9 cellular contexts compared by ENCODE assay signal in the genomic region with DNA sequence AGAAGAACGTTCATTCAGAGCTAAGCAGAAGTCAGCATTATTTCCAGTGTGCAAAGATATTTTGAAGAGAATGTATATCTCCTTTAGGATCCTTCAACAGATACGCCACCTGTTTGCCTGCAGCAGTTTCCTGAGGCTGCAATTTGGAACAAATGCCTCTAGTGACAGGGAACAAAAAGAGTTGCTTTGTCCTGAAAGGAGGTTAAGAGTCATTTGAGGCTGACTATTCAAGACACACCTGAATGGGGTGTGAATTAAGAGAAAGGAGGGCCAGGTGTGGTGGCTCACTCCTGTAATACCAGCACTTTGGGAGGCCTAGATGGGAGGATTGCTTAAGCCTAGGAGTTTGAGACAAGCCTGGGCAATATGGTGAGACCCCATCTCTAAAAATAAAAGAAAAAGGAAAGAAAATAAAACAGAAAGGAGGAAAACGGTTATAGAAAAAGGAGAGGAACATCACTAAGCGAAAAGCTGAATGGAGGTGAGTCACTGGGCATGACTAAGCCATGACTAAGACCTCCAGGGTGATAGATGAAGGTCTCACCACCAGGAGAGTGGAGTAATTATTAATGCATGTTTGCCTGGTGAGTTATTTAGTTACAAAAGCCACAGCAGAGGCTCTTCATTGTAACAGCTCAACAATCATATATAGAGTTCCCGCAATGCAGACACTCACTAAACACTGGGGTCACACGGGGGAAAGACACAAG.
A peak's percentile ranks its signal among the peaks of the same experiment; 100 is the strongest.
DNase-seq lines count a peak whose midpoint lies in the region; ATAC-seq and TF ChIP-seq lines count a peak whose summit lies in the region.
"Had no signal": no experiment of that assay in that cellular context is flagged by ENCODE, and none has a peak within 500 bp of the region (broad histone marks: within the 10 kb centered on the region; RNA-seq: fewer than 3 reads in every experiment).

No MANE protein-coding gene starts in this region.

- intact Hi-C loops in CD14-positive monocyte (cut with micrococcal nuclease), result no loop called here

- peak overlapping the region; percentile 18 for H3K4me3 ChIP-seq in epithelial cell of proximal tubule (ENCODE audit: low read depth, low read length)
- H3K4me3 ChIP-seq: upper lobe of left lung had no signal

- H3K27ac Mint-ChIP-seq in type B pancreatic cell (peak overlapping the region; percentile 93), CD14-positive monocyte (no peak overlapping the region)

- DNase-seq in AG08396 (ENCODE audit: low spot score) (peak; percentile 81), epithelial cell of proximal tubule (ENCODE audit: low read depth) (peak; percentile 96), type B pancreatic cell (ENCODE audit: extremely low spot score, unreplicated experiment) (no peak), NCI-H128 (lab: John Stamatoyannopoulos, UW; ENCODE audit: unreplicated experiment) (no peak), CD14-positive monocyte (ENCODE audit: low spot score) (no peak)
- no peak for DNase-seq in activated effector memory CD4-positive, alpha-beta T cell treated with Interleukin-2 at 50 U/mL for 16 hours
- DNase-seq: upper lobe of left lung had no signal

- H3K27me3 Mint-ChIP-seq in type B pancreatic cell (peaks cover 15% of the 10 kb centered on the region), CD14-positive monocyte (ENCODE audit: low read depth in 3 of 3) (no peaks in the 10 kb centered on the region)

- H3K4me3 Mint-ChIP-seq in type B pancreatic cell, result no peak overlapping the region
- no peak overlapping the region for H3K4me3 Mint-ChIP-seq in CD14-positive monocyte

- peaks cover 5% of the 10 kb centered on the region for H3K9me3 Mint-ChIP-seq in type B pancreatic cell
- H3K9me3 Mint-ChIP-seq in CD14-positive monocyte, result peaks cover 1 to 5% (median 3%) of the 10 kb centered on the region in 7 donors

- peaks cover 8% of the 10 kb centered on the region for H3K36me3 Mint-ChIP-seq in type B pancreatic cell
- no peaks in the 10 kb centered on the region for H3K36me3 Mint-ChIP-seq in CD14-positive monocyte

- ATAC-seq in GM19395 (IDR thresholded peaks at IDR 0.05; ENCODE audit: unreplicated experiment), result peak; percentile 96
- peak; percentile 94 for ATAC-seq in HG03571 (IDR thresholded peaks at IDR 0.05; ENCODE audit: unreplicated experiment)

- TF ChIP-seq CTCF in epithelial cell of proximal tubule (conservative IDR thresholded peaks at IDR 0.05; ENCODE audit: low read depth, low read length) (peak; percentile 14), type B pancreatic cell (conservative IDR thresholded peaks at IDR 0.05) (no peak), CD14-positive monocyte (IDR thresholded peaks at IDR 0.05) (no peak)

- H3K4me1 Mint-ChIP-seq in type B pancreatic cell (ENCODE audit: unreplicated experiment), result peaks cover 23% of the 10 kb centered on the region
- H3K4me1 Mint-ChIP-seq in CD14-positive monocyte, result no peaks in the 10 kb centered on the region

Comparison
In these comparisons a context has a peak if more than half of its experiments do, and no peak if none do; other contexts are left out.
1. DNase-seq: peak in AG08396 (single experiment) and epithelial cell of proximal tubule (single experiment); none in type B pancreatic cell (single experiment), activated effector memory CD4-positive, alpha-beta T cell treated with Interleukin-2 at 50 U/mL for 16 hours (single experiment), NCI-H128 (single experiment) and CD14-positive monocyte (single experiment).